Comparison of ENCODE assay signal across 21 cellular contexts in genomic region chrX:15769300-15769954, GRCh38. TPM values are rescaled to one million over a fixed set of nuclear protein-coding genes. Genes with fewer than 3 reads are reported as not detected.
DNase-seq lines count a peak whose midpoint lies in the region; ATAC-seq and TF ChIP-seq lines count a peak whose summit lies in the region.
"Had no signal": no experiment of that assay in that cellular context is flagged by ENCODE, and none has a peak within 500 bp of the region (broad histone marks: within the 10 kb centered on the region; RNA-seq: fewer than 3 reads in every experiment).

No MANE protein-coding gene starts in this region.

- no peaks in the 10 kb centered on the region for H3K23me2 ChIP-seq in H9 (ENCODE audit: insufficient read length, low read depth, low read length, poor library complexity, severe bottlenecking)

- no peak overlapping the region for H2BK15ac ChIP-seq in H9 (ENCODE audit: low read depth, low read length)

- H2BK5ac ChIP-seq in H9 (ENCODE audit: insufficient read length, low read length) = no peak overlapping the region

- H3K36me3 ChIP-seq in NT2/D1 (ENCODE audit: insufficient read depth, insufficient read length, low read length) = no peaks in the 10 kb centered on the region
- no peaks in the 10 kb centered on the region for H3K36me3 ChIP-seq in left lung
- H3K36me3 ChIP-seq: brain microvascular endothelial cell, prostate gland had no signal

- H3K18ac ChIP-seq in H9 (ENCODE audit: insufficient read length, low read depth, low read length) = no peak overlapping the region

- H2BK20ac ChIP-seq in H9 (ENCODE audit: low read depth, low read length, poor library complexity, severe bottlenecking) = no peak overlapping the region

- H2BK12ac ChIP-seq in H9 (ENCODE audit: insufficient read length, low read depth, low read length) = no peak overlapping the region

- H3K9me3 Mint-ChIP-seq in H9 = peaks cover 2 to 3% of the 10 kb centered on the region in 2 experiments; a peak in 3 of 5 replicates
- peaks cover 6% of the 10 kb centered on the region for H3K9me3 Mint-ChIP-seq in osteocyte (ENCODE audit: unreplicated experiment)

- no peak overlapping the region for H2AFZ ChIP-seq in H9 (ENCODE audit: low read length)

- H3K4me3 ChIP-seq in NT2/D1 (ENCODE audit: insufficient read length, low read depth) (no peak overlapping the region), fibroblast of villous mesenchyme (ENCODE audit: low read depth, low read length) (no peak overlapping the region), left lung (no peak overlapping the region)
- H3K4me3 ChIP-seq: coronary artery, prostate gland, tibial artery had no signal

- DNase-seq in H9 = peak; percentile 72
- DNase-seq in NT2/D1 (ENCODE audit: low read depth, low spot score) = peak; percentile 77
- peak; percentile 63 for DNase-seq in fibroblast of villous mesenchyme (ENCODE audit: low read depth)
- no peak for DNase-seq in osteocyte (ENCODE audit: extremely low spot score, unreplicated experiment)
- no peak for DNase-seq in NCI-H146 treated with DMSO at 0.1 percent for 48 hours (lab: John Stamatoyannopoulos, UW; ENCODE audit: unreplicated experiment)
- DNase-seq in left lung = no peak
- no peak for DNase-seq in stimulated activated CD4-positive, alpha-beta T cell treated with anti-CD3 and anti-CD28 coated beads, Interleukin-1b, Interleukin-23, amount 100 ng/mL, for 48 hours
- DNase-seq: brain microvascular endothelial cell; COR-L47; NCI-H2171 treated with DMSO at 0.1 percent for 48 hours; NCI-H774; small intestine; stimulated activated CD4-positive, alpha-beta T cell treated with anti-CD3 and anti-CD28 coated beads, Interleukin-2, amount 100 ng/mL, for 48 hours; stimulated activated naive CD4-positive, alpha-beta T cell treated with Interleukin-2 at 50 U/mL for 16 hours; tibial artery had no signal

- no peak overlapping the region for H2BK120ac ChIP-seq in H9 (ENCODE audit: low read depth, low read length, poor library complexity, severe bottlenecking)

- no peak overlapping the region for H4K91ac ChIP-seq in H9 (ENCODE audit: insufficient read length, low read depth, low read length)

- H2AK5ac ChIP-seq in H9 (ENCODE audit: insufficient read length, low read length) = no peak overlapping the region

- no peak for ATAC-seq in left lung
- ATAC-seq: HepG2, Right ventricle myocardium inferior had no signal

- H3K14ac ChIP-seq in H9 (ENCODE audit: insufficient read depth, low read length) = no peak overlapping the region

- no peaks in the 10 kb centered on the region for H4K20me1 ChIP-seq in H9 (ENCODE audit: control insufficient read depth, insufficient read depth, insufficient read length)

- no peaks in the 10 kb centered on the region for H3K79me1 ChIP-seq in H9 (ENCODE audit: insufficient read depth, low read depth, low read length, poor library complexity, severe bottlenecking)

- TF ChIP-seq CTCF in H9 (conservative IDR thresholded peaks at IDR 0.05) (no peak), fibroblast of villous mesenchyme (IDR thresholded peaks at IDR 0.05; ENCODE audit: insufficient read depth, low read depth, low read length) (no peak), osteocyte (IDR thresholded peaks at IDR 0.05) (no peak), left lung (IDR thresholded peaks at IDR 0.05) (no peak)

- H3K4me1 Mint-ChIP-seq in H9 (peaks cover 31 to 32% of the 10 kb centered on the region in 2 experiments), osteocyte (ENCODE audit: unreplicated experiment) (peaks cover 5% of the 10 kb centered on the region)
- H3K4me1 Mint-ChIP-seq: mesothelial cell of epicardium had no signal

- no peak overlapping the region for H3K23ac ChIP-seq in H9 (ENCODE audit: insufficient read length, low read depth, low read length)

- no peaks in the 10 kb centered on the region for H3K27me3 Mint-ChIP-seq in H9 (ENCODE audit: low read depth)
- peaks cover 7% of the 10 kb centered on the region for H3K27me3 Mint-ChIP-seq in osteocyte (ENCODE audit: unreplicated experiment)
- H3K27me3 Mint-ChIP-seq: activated naive CD8-positive, alpha-beta T cell had no signal

- H3K4me3 Mint-ChIP-seq in H9 = peak overlapping the region in 1 of 2 experiments; percentile 67; a peak in 4 of 5 replicates
- H3K4me3 Mint-ChIP-seq in osteocyte (ENCODE audit: unreplicated experiment) = no peak overlapping the region
- H3K4me3 Mint-ChIP-seq: activated naive CD8-positive, alpha-beta T cell; mesothelial cell of epicardium had no signal

- intact Hi-C loops in left lung (cut with DNase I) = no loop called here

- H3K27ac Mint-ChIP-seq in H9 = peak overlapping the region; percentile 96 to 98 (median 97)
- H3K27ac Mint-ChIP-seq in osteocyte (ENCODE audit: unreplicated experiment) = peak overlapping the region; percentile 79
- H3K27ac Mint-ChIP-seq: mesothelial cell of epicardium had no signal

- H3T11ph ChIP-seq in H9 (ENCODE audit: low read length) = no peak overlapping the region

- H3K4ac ChIP-seq in H9 (ENCODE audit: low read depth, low read length) = no peak overlapping the region

- H3K79me2 ChIP-seq in H9 (ENCODE audit: insufficient read depth, low read length) = no peaks in the 10 kb centered on the region

- no peak overlapping the region for H3K9ac ChIP-seq in H9 (ENCODE audit: extremely low read depth, insufficient read length, low read length)
- H3K9ac ChIP-seq in NT2/D1 (ENCODE audit: insufficient read length, low read depth) = no peak overlapping the region

- H4K5ac ChIP-seq in H9 (ENCODE audit: insufficient read length, low read depth, low read length) = no peak overlapping the region

- H3K36me3 Mint-ChIP-seq in H9 (ENCODE audit: insufficient read depth in 1 of 3, low read depth in 3 of 3) (peaks cover 3 to 29% (median 22%) of the 10 kb centered on the region in 3 experiments), osteocyte (ENCODE audit: unreplicated experiment) (peaks cover 5% of the 10 kb centered on the region)

- H3K27ac ChIP-seq in H9 (ENCODE audit: insufficient read length, low read depth, low read length) (peak overlapping the region; percentile 15), left lung (no peak overlapping the region)
- H3K27ac ChIP-seq: brain microvascular endothelial cell, coronary artery, prostate gland, tibial artery had no signal

- WGBS in H9 (ENCODE audit: extremely low coverage, insufficient read length, low lambda C conversion rate) = no CpG with 5 or more reads among the region's 4 CpGs

- no peaks in the 10 kb centered on the region for H3K27me3 ChIP-seq in H9 (ENCODE audit: insufficient read depth, low read length)
- H3K27me3 ChIP-seq in NT2/D1 (ENCODE audit: insufficient read depth, insufficient read length) = no peaks in the 10 kb centered on the region
- no peaks in the 10 kb centered on the region for H3K27me3 ChIP-seq in left lung
- H3K27me3 ChIP-seq: brain microvascular endothelial cell, tibial artery had no signal

- H3K4me1 ChIP-seq in H9 (ENCODE audit: insufficient read depth, low read length) (peaks cover 3% of the 10 kb centered on the region; the same call in 1 of the 2 replicates), NT2/D1 (ENCODE audit: insufficient read depth, insufficient read length) (no peaks in the 10 kb centered on the region), left lung (no peaks in the 10 kb centered on the region)
- H3K4me1 ChIP-seq: prostate gland, tibial artery had no signal

- H3K4me2 ChIP-seq in H9 (ENCODE audit: insufficient read depth, insufficient read length, low read length) = no peak overlapping the region

- H3K9me3 ChIP-seq in H9 (ENCODE audit: control insufficient read depth, low read depth, low read length) (no peaks in the 10 kb centered on the region), NT2/D1 (ENCODE audit: insufficient read depth, low read length) (no peaks in the 10 kb centered on the region), left lung (no peaks in the 10 kb centered on the region)
- H3K9me3 ChIP-seq: prostate gland, tibial artery had no signal

- H4K8ac ChIP-seq in H9 (replicated peaks; ENCODE audit: insufficient read length, low read depth, low read length) = no peak overlapping the region

- no peak overlapping the region for H3K56ac ChIP-seq in H9 (ENCODE audit: insufficient read length, low read depth, low read length)

RNA-seq across cellular contexts. Expression of gene ZRSR2, which starts 20.9 kb away (rescaled TPM):
- total RNA-seq in H9 (2021) (20.2 and 21.1 TPM in 2 replicates), fibroblast of villous mesenchyme (4.8 and 5.6 TPM in 2 replicates), osteocyte (14.0 and 16.3 TPM in 2 replicates), left lung (10 to 100 TPM; 10.9 to 11.5 TPM)

RNA-seq across cellular contexts. Expression of gene CA5B, which starts 31.4 kb away (rescaled TPM):
- 6.4 and 8.3 TPM in 2 replicates for total RNA-seq in H9 (2021)
- total RNA-seq in fibroblast of villous mesenchyme = 9.0 and 15.5 TPM in 2 replicates
- total RNA-seq in osteocyte = 10.7 and 12.1 TPM in 2 replicates
- 10 to 100 TPM; 10.7 to 13.7 TPM for total RNA-seq in left lung

Comparison
In these comparisons a context has a peak if more than half of its experiments do, and no peak if none do; other contexts are left out.
1. DNase-seq: peak in H9 (single experiment), NT2/D1 (single experiment) and fibroblast of villous mesenchyme (single experiment); none in osteocyte (single experiment), NCI-H146 treated with DMSO at 0.1 percent for 48 hours (single experiment), left lung (0 of 2) and stimulated activated CD4-positive, alpha-beta T cell treated with anti-CD3 and anti-CD28 coated beads, Interleukin-1b, Interleukin-23, amount 100 ng/mL, for 48 hours (single experiment).